In genomic region chr7:128792471-128793183, GRCh38 we compare ENCODE assay signal across 9 cellular contexts. TPM values are rescaled to one million over a fixed set of nuclear protein-coding genes. Genes with fewer than 3 reads are reported as not detected.
DNase-seq lines count a peak whose midpoint lies in the region; ATAC-seq and TF ChIP-seq lines count a peak whose summit lies in the region.
"Had no signal": no experiment of that assay in that cellular context is flagged by ENCODE, and none has a peak within 500 bp of the region (broad histone marks: within the 10 kb centered on the region; RNA-seq: fewer than 3 reads in every experiment).

No MANE protein-coding gene starts in this region.

- no peak overlapping the region for H2BK15ac ChIP-seq in mesendoderm (replicated peaks; ENCODE audit: low read depth)

- H3K4me1 ChIP-seq in BE2C = no peaks in the 10 kb centered on the region
- peaks cover 8% of the 10 kb centered on the region; the same call in 1 of the 2 replicates for H3K4me1 ChIP-seq in GM23248 (ENCODE audit: insufficient read depth)
- no peaks in the 10 kb centered on the region for H3K4me1 ChIP-seq in mesendoderm (ENCODE audit: control insufficient read depth, low read depth, low read length)
- H3K4me1 ChIP-seq in left lung = peaks cover 0 to 18% of the 10 kb centered on the region in 2 donors

- no peak overlapping the region for H3K23ac ChIP-seq in mesendoderm (ENCODE audit: low read length)

- peaks cover 7% of the 10 kb centered on the region for H3K4me1 Mint-ChIP-seq in activated T-helper 2 cell treated with anti-CD3 and anti-CD28 coated beads, Interferon-gamma antibody, Interleukin-2, Interleukin-4, amounts not matched to agents 10 μg/mL and 5 μg/mL and 100 μg/mL, durations not matched to agents 14 hours and 24 hours and 36 hours (ENCODE audit: low read depth)

- no peak overlapping the region for H2AFZ ChIP-seq in GM23248

- peaks cover 24% of the 10 kb centered on the region for H3K27me3 Mint-ChIP-seq in activated T-helper 2 cell treated with anti-CD3 and anti-CD28 coated beads, Interferon-gamma antibody, Interleukin-2, Interleukin-4, amounts not matched to agents 10 μg/mL and 5 μg/mL and 100 μg/mL, durations not matched to agents 14 hours and 24 hours and 36 hours (ENCODE audit: low read depth)

- DNase-seq in BE2C (peak; percentile 79), GM23248 (no peak), mesendoderm (no peak), left lung (no peak), CD1c-positive myeloid dendritic cell (ENCODE audit: extremely low spot score) (no peak), AG08396 (ENCODE audit: low spot score) (no peak)
- DNase-seq in activated T-helper 2 cell treated with anti-CD3 and anti-CD28 coated beads, Interferon-gamma antibody, Interleukin-2, Interleukin-4, amounts not matched to agents 10 μg/mL and 5 μg/mL and 100 μg/mL, durations not matched to agents 14 hours and 24 hours and 36 hours (ENCODE audit: low spot score) = no peak

- H3K27me3 ChIP-seq in BE2C (no peaks in the 10 kb centered on the region), GM23248 (replicated peaks; ENCODE audit: insufficient read depth) (no peaks in the 10 kb centered on the region), mesendoderm (ENCODE audit: insufficient read depth, low read length, poor library complexity) (no peaks in the 10 kb centered on the region), left lung (peaks cover 0 to 49% of the 10 kb centered on the region in 2 donors)

- H4K5ac ChIP-seq in mesendoderm (ENCODE audit: low read length) = no peak overlapping the region

- H3K27ac ChIP-seq in GM23248 = no peak overlapping the region
- H3K27ac ChIP-seq in mesendoderm (ENCODE audit: low read depth, low read length) = no peak overlapping the region
- no peak overlapping the region for H3K27ac ChIP-seq in left lung

- H3K79me2 ChIP-seq in GM23248 (ENCODE audit: insufficient read depth) (no peaks in the 10 kb centered on the region), mesendoderm (ENCODE audit: control insufficient read depth, insufficient read depth, low read length) (no peaks in the 10 kb centered on the region)

- 73 to 77% methylated on average over 10 of the region's 10 CpGs for WGBS in GM23248 (ENCODE audit: low coverage in 1 of 2, low lambda C conversion rate in 2 of 2, missing lambda C conversion rate in 2 of 2), 2 experiments
- WGBS in mesendoderm (ENCODE audit: extremely low coverage, insufficient coverage, low lambda C conversion rate) = no CpG with 5 or more reads among the region's 10 CpGs

- H3K4me3 ChIP-seq in BE2C (ENCODE audit: low read depth, low read length) (peak overlapping the region; percentile 94), GM23248 (0 out of 2 replicates have a peak overlapping the region, but pooled peaks have one; percentile 75), mesendoderm (ENCODE audit: low read length) (no peak overlapping the region), left lung (no peak overlapping the region)

- H3K9me3 ChIP-seq in BE2C = no peaks in the 10 kb centered on the region
- H3K9me3 ChIP-seq in GM23248 (ENCODE audit: low read depth) = no peaks in the 10 kb centered on the region
- no peaks in the 10 kb centered on the region for H3K9me3 ChIP-seq in left lung

- peaks cover 18% of the 10 kb centered on the region; the same call in 1 of the 2 replicates for H3F3A ChIP-seq in GM23248 (ENCODE audit: insufficient read depth)

- TF ChIP-seq CTCF in BE2C (IDR thresholded peaks at IDR 0.05; ENCODE audit: low read depth, low read length) (peak; percentile 22; the same call in 1 of the 2 replicates), left lung (IDR thresholded peaks at IDR 0.05) (no peak)

- H3K36me3 Mint-ChIP-seq in activated T-helper 2 cell treated with anti-CD3 and anti-CD28 coated beads, Interferon-gamma antibody, Interleukin-2, Interleukin-4, amounts not matched to agents 10 μg/mL and 5 μg/mL and 100 μg/mL, durations not matched to agents 14 hours and 24 hours and 36 hours (ENCODE audit: low read depth) = no peaks in the 10 kb centered on the region

- no peak overlapping the region for H3K9ac ChIP-seq in GM23248
- H3K9ac ChIP-seq in mesendoderm (ENCODE audit: low read length) = peak overlapping the region; percentile 11

- in situ Hi-C loops in GM23248 (cut with MboI) = no loop called here

- H3K9me2 ChIP-seq in GM23248 (ENCODE audit: insufficient read depth) = no peaks in the 10 kb centered on the region

- no peak overlapping the region for H3K4ac ChIP-seq in mesendoderm (ENCODE audit: low read depth, low read length)

- H3K4me2 ChIP-seq in GM23248 (ENCODE audit: unreplicated experiment) (peak overlapping the region; percentile 22), mesendoderm (ENCODE audit: low read length) (no peak overlapping the region)

- no peaks in the 10 kb centered on the region for H3K79me1 ChIP-seq in mesendoderm (ENCODE audit: low read length)

- H4K20me1 ChIP-seq in GM23248 (ENCODE audit: insufficient read depth) = no peaks in the 10 kb centered on the region

- H3K36me3 ChIP-seq in BE2C (peaks cover 32% of the 10 kb centered on the region), GM23248 (ENCODE audit: low read depth) (no peaks in the 10 kb centered on the region), mesendoderm (ENCODE audit: control insufficient read depth, insufficient read depth, low read length) (no peaks in the 10 kb centered on the region), left lung (no peaks in the 10 kb centered on the region)

- no peaks in the 10 kb centered on the region for H3K9me3 Mint-ChIP-seq in activated T-helper 2 cell treated with anti-CD3 and anti-CD28 coated beads, Interferon-gamma antibody, Interleukin-2, Interleukin-4, amounts not matched to agents 10 μg/mL and 5 μg/mL and 100 μg/mL, durations not matched to agents 14 hours and 24 hours and 36 hours

- no peak overlapping the region for H4K8ac ChIP-seq in mesendoderm (ENCODE audit: low read depth, low read length)

- H2BK5ac ChIP-seq in mesendoderm (ENCODE audit: low read length) = no peak overlapping the region

- H3K27ac Mint-ChIP-seq in activated T-helper 2 cell treated with anti-CD3 and anti-CD28 coated beads, Interferon-gamma antibody, Interleukin-2, Interleukin-4, amounts not matched to agents 10 μg/mL and 5 μg/mL and 100 μg/mL, durations not matched to agents 14 hours and 24 hours and 36 hours = peak overlapping the region; percentile 44

- H3K18ac ChIP-seq in mesendoderm (ENCODE audit: low read length) = no peak overlapping the region

- no peak overlapping the region for H2BK120ac ChIP-seq in mesendoderm (ENCODE audit: low read depth, low read length)

- peak overlapping the region; percentile 28 for H3K56ac ChIP-seq in mesendoderm (ENCODE audit: low read length)

- intact Hi-C loops in activated T-helper 2 cell treated with anti-CD3 and anti-CD28 coated beads, Interferon-gamma antibody, Interleukin-2, Interleukin-4, amounts not matched to agents 10 μg/mL and 5 μg/mL and 100 μg/mL, durations not matched to agents 14 hours and 24 hours and 36 hours (cut with micrococcal nuclease) = loop anchor here (5.0 kb wide), 1 partner anchor 55 kb away; the partner anchor contains the start of gene CALU
- intact Hi-C loops in left lung (cut with DNase I) = no loop called here

- ATAC-seq in HG02938 (IDR thresholded peaks at IDR 0.05; ENCODE audit: unreplicated experiment) (no peak), left lung (no peak)

- peak overlapping the region; percentile 66 for H3K4me3 Mint-ChIP-seq in activated T-helper 2 cell treated with anti-CD3 and anti-CD28 coated beads, Interferon-gamma antibody, Interleukin-2, Interleukin-4, amounts not matched to agents 10 μg/mL and 5 μg/mL and 100 μg/mL, durations not matched to agents 14 hours and 24 hours and 36 hours (ENCODE audit: low read depth)

- H2AK5ac ChIP-seq in mesendoderm (ENCODE audit: low read length) = no peak overlapping the region

RNA-seq across cellular contexts. Expression of gene CCDC136, which starts 0.9 kb away (rescaled TPM):
- polyA plus RNA-seq in BE2C (2012; ENCODE audit: insufficient read depth, insufficient read length, low read depth) = 90.5 TPM
- total RNA-seq in GM23248 (2014; rRNA removed; shearing (Covaris generic)) = 3.1 and 3.8 TPM in 2 replicates
- polyA plus RNA-seq in GM23248 (2016; fragmentation: Nextera tagmentation; extraction: Ambion mirVana) = 2.8 and 3.9 TPM in 2 replicates
- total RNA-seq in activated T-helper 2 cell treated with anti-CD3 and anti-CD28 coated beads, Interferon-gamma antibody, Interleukin-2, Interleukin-4, amounts not matched to agents 10 μg/mL and 5 μg/mL and 100 μg/mL, durations not matched to agents 14 hours and 24 hours and 36 hours = 14.3 and 15.5 TPM in 2 replicates
- 7.6 TPM for polyA plus RNA-seq in mesendoderm (2013, experiment 1 of 2)
- polyA plus RNA-seq in mesendoderm (2013, experiment 2 of 2) = 6.9 TPM
- 1 to 10 TPM; 2.5 to 3.2 TPM for total RNA-seq in left lung

RNA-seq across cellular contexts. Expression of gene OPN1SW, which starts 17.0 kb away (rescaled TPM):
- 5.5 TPM for polyA plus RNA-seq in BE2C (2012; ENCODE audit: insufficient read depth, insufficient read length, low read depth)
- total RNA-seq in GM23248 (2014; rRNA removed; shearing (Covaris generic)) = not detected in 2 replicates
- 2.2 and 2.6 TPM in 2 replicates for polyA plus RNA-seq in GM23248 (2016; fragmentation: Nextera tagmentation; extraction: Ambion mirVana)
- total RNA-seq in activated T-helper 2 cell treated with anti-CD3 and anti-CD28 coated beads, Interferon-gamma antibody, Interleukin-2, Interleukin-4, amounts not matched to agents 10 μg/mL and 5 μg/mL and 100 μg/mL, durations not matched to agents 14 hours and 24 hours and 36 hours = not detected in 2 replicates
- polyA plus RNA-seq in mesendoderm (2013, experiment 1 of 2) = not detected
- polyA plus RNA-seq in mesendoderm (2013, experiment 2 of 2) = not detected
- total RNA-seq in left lung = not detected
- total RNA-seq: T-helper 2 cell treated with Interferon-gamma antibody and Interleukin-4, amounts not matched to agents 100 ng/mL and 5 ng/mL, for 36 hours had no signal

RNA-seq across cellular contexts. Expression of gene FLNC, which starts 37.6 kb away (rescaled TPM):
- 79.3 TPM for polyA plus RNA-seq in BE2C (2012; ENCODE audit: insufficient read depth, insufficient read length, low read depth)
- 304 and 353 TPM in 2 replicates for total RNA-seq in GM23248 (2014; rRNA removed; shearing (Covaris generic))
- 74.0 and 75.1 TPM in 2 replicates for polyA plus RNA-seq in GM23248 (2016; fragmentation: Nextera tagmentation; extraction: Ambion mirVana)
- not detected in 2 replicates for total RNA-seq in activated T-helper 2 cell treated with anti-CD3 and anti-CD28 coated beads, Interferon-gamma antibody, Interleukin-2, Interleukin-4, amounts not matched to agents 10 μg/mL and 5 μg/mL and 100 μg/mL, durations not matched to agents 14 hours and 24 hours and 36 hours
- 18.1 TPM for polyA plus RNA-seq in mesendoderm (2013, experiment 1 of 2)
- 18.0 TPM for polyA plus RNA-seq in mesendoderm (2013, experiment 2 of 2)
- 10 to 100 TPM; 14.3 to 23.7 TPM for total RNA-seq in left lung
- total RNA-seq: T-helper 2 cell treated with Interferon-gamma antibody and Interleukin-4, amounts not matched to agents 100 ng/mL and 5 ng/mL, for 36 hours had no signal

RNA-seq across cellular contexts. Expression of gene CALU, which starts 53.5 kb away (rescaled TPM):
- polyA plus RNA-seq in BE2C (2012; ENCODE audit: insufficient read depth, insufficient read length, low read depth) = 159 TPM
- 1,466 and 1,589 TPM in 2 replicates for total RNA-seq in GM23248 (2014; rRNA removed; shearing (Covaris generic))
- polyA plus RNA-seq in GM23248 (2016; fragmentation: Nextera tagmentation; extraction: Ambion mirVana) = 1,706 and 1,740 TPM in 2 replicates
- 53.7 and 57.4 TPM in 2 replicates for total RNA-seq in activated T-helper 2 cell treated with anti-CD3 and anti-CD28 coated beads, Interferon-gamma antibody, Interleukin-2, Interleukin-4, amounts not matched to agents 10 μg/mL and 5 μg/mL and 100 μg/mL, durations not matched to agents 14 hours and 24 hours and 36 hours
- polyA plus RNA-seq in mesendoderm (2013, experiment 1 of 2) = 133 TPM
- 130 TPM for polyA plus RNA-seq in mesendoderm (2013, experiment 2 of 2)
- total RNA-seq in left lung = 100 to 1,000 TPM; 177 to 239 TPM

Comparison
In these comparisons a context has a peak if more than half of its experiments do, and no peak if none do; other contexts are left out.
1. H3K4me3 ChIP-seq: peak in BE2C (single experiment) and GM23248 (single experiment); none in mesendoderm (single experiment) and left lung (0 of 2).
2. RNA of gene FLNC, which starts 37.6 kb away (total RNA-seq): 304 to 353 TPM in GM23248 and 14.3 to 23.7 TPM in left lung; not detected in activated T-helper 2 cell treated with anti-CD3 and anti-CD28 coated beads, Interferon-gamma antibody, Interleukin-2, Interleukin-4, amounts not matched to agents 10 μg/mL and 5 μg/mL and 100 μg/mL, durations not matched to agents 14 hours and 24 hours and 36 hours; every median in the first group is over 10 times any median in the second.